Comparison of ENCODE assay signal across 8 cellular contexts in genomic region chr13:20702945-20703784, GRCh38. TPM values are rescaled to one million over a fixed set of nuclear protein-coding genes. Genes with fewer than 3 reads are reported as not detected.
DNase-seq lines count a peak whose midpoint lies in the region; ATAC-seq and TF ChIP-seq lines count a peak whose summit lies in the region.

IL17D (plus strand) TSS chr13:20703699; CDS start chr13:20704002, 303 bp downstream.

- CTCF ChIA-PET in activated CD4-positive, alpha-beta memory T cell treated with anti-CD3 and anti-CD28 coated beads for 36 hours (lab: Charles Lee): interaction anchor here (0.6 to 1.9 kb wide), 13 partner anchors 9 to 473 kb away, joined by 3 to 8 read pairs (median 4); partner anchors contain the start of genes MRPL57 and SKA3

- intact Hi-C loops in activated CD4-positive, alpha-beta memory T cell treated with anti-CD3 and anti-CD28 coated beads for 36 hours (cut with micrococcal nuclease): loop anchor here (5.0 kb wide), 3 partner anchors 206 to 511 kb away; partner anchors contain the start of gene GJB2
- intact Hi-C loops in tibial artery (cut with DNase I; ENCODE audit: low total_unique reads): loop anchor here (5.0 to 10.0 kb wide), 2 partner anchors 124 to 222 kb away; no protein-coding TSS in a partner anchor

- no peaks in the 10 kb centered on the region for H3K27me3 ChIP-seq in tibial artery

- peak; percentile 48 for DNase-seq in ELF-1 (ENCODE audit: low read depth, low spot score)
- DNase-seq in HuH-7.5 (ENCODE audit: low spot score): peak; percentile 68
- DNase-seq in activated CD4-positive, alpha-beta memory T cell treated with anti-CD3 and anti-CD28 coated beads for 36 hours: peak; percentile 31
- no peak for DNase-seq in epithelial cell of proximal tubule (ENCODE audit: low read depth)
- peak; percentile 48 for DNase-seq in myocyte (ENCODE audit: low read depth)
- DNase-seq in tibial artery: peak in 1 of 2 donors; percentile 66
- DNase-seq in NCI-H2029 (lab: John Stamatoyannopoulos, UW): no peak

- H3K4me3 ChIP-seq in epithelial cell of proximal tubule (ENCODE audit: low read depth, low read length): peak within 1 kb of the TSS; percentile 64
- H3K4me3 ChIP-seq in tibial artery: peak within 1 kb of the TSS; percentile 65 to 85

- H3K36me3 ChIP-seq in tibial artery: no peaks in the 10 kb centered on the region

- POLR2A ChIA-PET in activated CD4-positive, alpha-beta memory T cell treated with anti-CD3 and anti-CD28 coated beads for 36 hours (lab: Charles Lee): interaction anchor here (1.1 to 1.2 kb wide), 3 partner anchors 21 to 227 kb away, joined by 3 to 4 read pairs (median 3); no protein-coding TSS in a partner anchor

- peaks cover 15% of the 10 kb centered on the region for H3K4me1 Mint-ChIP-seq in activated CD4-positive, alpha-beta memory T cell treated with anti-CD3 and anti-CD28 coated beads for 36 hours (ENCODE audit: low read depth)

- H3K9me3 ChIP-seq in tibial artery: no peaks in the 10 kb centered on the region

- peaks cover 23% of the 10 kb centered on the region for H3K27me3 Mint-ChIP-seq in activated CD4-positive, alpha-beta memory T cell treated with anti-CD3 and anti-CD28 coated beads for 36 hours

- ATAC-seq in GM21390 (IDR thresholded peaks at IDR 0.05; ENCODE audit: unreplicated experiment): peak; percentile 33

- H3K4me3 Mint-ChIP-seq in activated CD4-positive, alpha-beta memory T cell treated with anti-CD3 and anti-CD28 coated beads for 36 hours: peak within 1 kb of the TSS; percentile 79

- H3K27ac Mint-ChIP-seq in activated CD4-positive, alpha-beta memory T cell treated with anti-CD3 and anti-CD28 coated beads for 36 hours: no peak within 1 kb of the TSS

- peak within 1 kb of the TSS; percentile 59 to 64 for H3K27ac ChIP-seq in tibial artery

- peaks cover 0 to 21% (median 7%) of the 10 kb centered on the region in 4 donors for H3K4me1 ChIP-seq in tibial artery

- H3K9me3 Mint-ChIP-seq in activated CD4-positive, alpha-beta memory T cell treated with anti-CD3 and anti-CD28 coated beads for 36 hours: no peaks in the 10 kb centered on the region

- no peak for TF ChIP-seq CTCF in epithelial cell of proximal tubule (conservative IDR thresholded peaks at IDR 0.05; ENCODE audit: low read depth, low read length)
- no peak for TF ChIP-seq CTCF in tibial artery (IDR thresholded peaks at IDR 0.05)

- no peaks in the 10 kb centered on the region for H3K36me3 Mint-ChIP-seq in activated CD4-positive, alpha-beta memory T cell treated with anti-CD3 and anti-CD28 coated beads for 36 hours

RNA-seq across cellular contexts. Expression of gene IL17D, which starts in this region (rescaled TPM):
- total RNA-seq in activated CD4-positive, alpha-beta memory T cell treated with anti-CD3 and anti-CD28 coated beads for 36 hours: under 1 TPM in 1 of 2 experiments, not detected in 1; 0.12 TPM
- total RNA-seq in epithelial cell of proximal tubule (0.22 and 0.35 TPM in 2 replicates), myocyte (6.4 and 6.9 TPM in 2 replicates)
- polyA plus RNA-seq in myocyte (2012): 6.9 TPM

Comparison
In these comparisons a context has a peak if more than half of its experiments do, and no peak if none do; other contexts are left out.
1. Peak in DNase-seq in activated CD4-positive, alpha-beta memory T cell treated with anti-CD3 and anti-CD28 coated beads for 36 hours; RNA of the gene not detected or under 1 TPM.
2. DNase-seq: peak in ELF-1 (single experiment), HuH-7.5 (single experiment) and myocyte (single experiment); none in epithelial cell of proximal tubule (single experiment) and NCI-H2029 (single experiment).